In the genomic region with DNA sequence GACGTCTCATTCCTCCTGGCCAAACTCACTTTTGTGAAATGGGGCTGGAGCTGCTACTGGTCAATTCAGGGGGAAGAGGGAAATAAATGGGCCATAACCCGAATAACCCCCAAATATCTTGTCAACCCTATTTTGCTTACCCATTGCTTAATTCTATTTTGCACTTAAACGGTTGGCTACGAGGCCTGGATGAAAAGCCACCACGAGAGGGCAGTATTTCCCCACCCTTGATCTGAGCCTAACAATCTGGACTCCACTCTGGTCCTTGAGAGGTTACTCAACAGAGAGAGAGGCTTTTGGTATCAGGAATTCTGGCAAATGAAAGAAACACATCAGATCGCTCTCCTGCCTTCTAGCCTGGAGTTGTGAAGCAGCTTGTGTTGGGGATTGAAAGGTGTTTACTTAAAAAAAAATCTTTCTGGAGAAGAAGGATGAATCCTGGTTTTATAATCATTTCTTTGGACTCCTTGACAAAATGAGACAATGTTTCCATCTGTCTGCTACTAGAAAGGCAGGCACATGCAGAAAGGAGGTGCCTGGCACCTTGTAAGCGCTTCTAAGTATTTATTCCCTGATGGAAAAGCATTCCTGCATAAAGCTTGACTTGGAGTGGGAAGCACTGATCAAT, we compare ENCODE assay signal across 9 cellular contexts. TPM values are rescaled to one million over a fixed set of nuclear protein-coding genes. Genes with fewer than 3 reads are reported as not detected.
A peak's percentile ranks its signal among the peaks of the same experiment; 100 is the strongest.
DNase-seq lines count a peak whose midpoint lies in the region; ATAC-seq and TF ChIP-seq lines count a peak whose summit lies in the region.
"Had no signal": no experiment of that assay in that cellular context is flagged by ENCODE, and none has a peak within 500 bp of the region (broad histone marks: within the 10 kb centered on the region; RNA-seq: fewer than 3 reads in every experiment).

No MANE protein-coding gene starts in this region.

- H2BK120ac ChIP-seq in IMR-90 (ENCODE audit: low read depth, low read length), result no peak overlapping the region

- H3K27ac ChIP-seq in IMR-90 (ENCODE audit: insufficient read depth, low read length), result no peak overlapping the region
- no peak overlapping the region for H3K27ac ChIP-seq in OCI-LY7 (ENCODE audit: low read depth, low read length, poor library complexity, severe bottlenecking)
- H3K27ac ChIP-seq in esophagus muscularis mucosa (replicated peaks in 1 of 4), result no peak overlapping the region
- no peak overlapping the region for H3K27ac ChIP-seq in stomach

- H2AFZ ChIP-seq in IMR-90 (replicated peaks; ENCODE audit: low read length, poor library complexity) (no peak overlapping the region), OCI-LY7 (ENCODE audit: low read length) (no peak overlapping the region)

- peaks cover 7% of the 10 kb centered on the region; the same call in 1 of the 2 replicates for H3K27me3 ChIP-seq in IMR-90 (ENCODE audit: control insufficient read depth, insufficient read depth, low read length)
- H3K27me3 ChIP-seq in esophagus muscularis mucosa, result peaks cover 0 to 41% (median 0%) of the 10 kb centered on the region in 4 donors
- peaks cover 0 to 50% (median 5%) of the 10 kb centered on the region in 3 donors for H3K27me3 ChIP-seq in stomach

- H4K20me1 ChIP-seq in IMR-90 (ENCODE audit: insufficient read depth, low read length) (no peaks in the 10 kb centered on the region), OCI-LY7 (ENCODE audit: insufficient read depth, low read length) (no peaks in the 10 kb centered on the region)

- no peak overlapping the region for H2AK5ac ChIP-seq in IMR-90 (ENCODE audit: low read depth, low read length)

- TF ChIP-seq RAD21 in IMR-90 (IDR thresholded peaks at IDR 0.05; ENCODE audit: low read length), result peak; percentile 79

- no peak overlapping the region for H2BK20ac ChIP-seq in IMR-90 (ENCODE audit: low read depth, low read length)

- no peak overlapping the region for H3K18ac ChIP-seq in IMR-90 (ENCODE audit: low read depth, low read length)

- no peak overlapping the region for H3K27ac Mint-ChIP-seq in nephron
- H3K27ac Mint-ChIP-seq: activated naive CD8-positive, alpha-beta T cell had no signal

- dilution Hi-C loops in IMR-90 (cut with HindIII; ENCODE audit: low sequenced_read_pairs, unreplicated experiment), result no loop called here

- H3K9me3 ChIP-seq in IMR-90 (ENCODE audit: control insufficient read depth, insufficient read depth, low read length) (no peaks in the 10 kb centered on the region), OCI-LY7 (ENCODE audit: low read length) (no peaks in the 10 kb centered on the region), esophagus muscularis mucosa (no peaks in the 10 kb centered on the region), stomach (no peaks in the 10 kb centered on the region)

- BruUV-seq in IMR-90 (replicated peaks; lab: Mats Ljungman, UMichigan) (no TSS peak), OCI-LY7 (replicated peaks; lab: Mats Ljungman, UMichigan) (no TSS peak)

- H3K36me3 Mint-ChIP-seq in nephron (ENCODE audit: low read depth), result no peaks in the 10 kb centered on the region
- H3K36me3 Mint-ChIP-seq: activated naive CD8-positive, alpha-beta T cell had no signal

- H3K4me1 Mint-ChIP-seq in nephron, result no peaks in the 10 kb centered on the region

- H3K27me3 Mint-ChIP-seq in nephron (ENCODE audit: low read depth), result peaks cover 64% of the 10 kb centered on the region

- no peaks in the 10 kb centered on the region for H3K79me2 ChIP-seq in OCI-LY7 (ENCODE audit: insufficient read depth, low read depth, low read length)

- H2BK15ac ChIP-seq in IMR-90 (ENCODE audit: low read depth, low read length), result no peak overlapping the region

- H3K4me3 ChIP-seq in IMR-90 (ENCODE audit: insufficient read depth, low read depth, low read length) (no peak overlapping the region), OCI-LY7 (ENCODE audit: low read depth, low read length, poor library complexity, severe bottlenecking) (no peak overlapping the region), esophagus muscularis mucosa (no peak overlapping the region), stomach (no peak overlapping the region)

- no peak overlapping the region for H3K56ac ChIP-seq in IMR-90 (ENCODE audit: extremely low read depth, insufficient read depth, low read length)

- H4K91ac ChIP-seq in IMR-90 (ENCODE audit: insufficient read depth, low read depth, low read length), result no peak overlapping the region

- no peaks in the 10 kb centered on the region for H3K9me2 ChIP-seq in OCI-LY7 (ENCODE audit: insufficient read depth, low read length)

- TF ChIP-seq CTCF in IMR-90 (conservative IDR thresholded peaks at IDR 0.05; ENCODE audit: low read depth, low read length) (peak; percentile 92), OCI-LY7 (conservative IDR thresholded peaks at IDR 0.05; ENCODE audit: low read length) (peak; percentile 94), esophagus muscularis mucosa (IDR thresholded peaks at IDR 0.05) (peak; percentile 80 to 92 (median 83)), nephron (IDR thresholded peaks at IDR 0.05; ENCODE audit: unreplicated experiment in 3 of 3) (peak; percentile 83 to 88 (median 83)), stomach (IDR thresholded peaks at IDR 0.05) (peak in 5 of 7 experiments; percentile 72 to 87 (median 80))

- intact Hi-C loops in IMR-90 (cut with micrococcal nuclease), result loop anchor here (1.0 to 2.0 kb wide), 4 partner anchors 187 to 638 kb away; no protein-coding TSS in a partner anchor
- intact Hi-C loops in OCI-LY7 (cut with micrococcal nuclease; ENCODE audit: unreplicated experiment), result loop anchor here (10.0 kb wide), 1 partner anchor 622 kb away; no protein-coding TSS in a partner anchor
- intact Hi-C loops in esophagus muscularis mucosa (cut with DNase I), result loop anchor here (2.0 kb wide), 1 partner anchor 620 kb away; no protein-coding TSS in a partner anchor
- intact Hi-C loops in stomach (cut with DNase I; ENCODE audit: low total_unique reads), result loop anchor here (5.0 kb wide), 1 partner anchor 625 kb away; no protein-coding TSS in a partner anchor

- H3K9me1 ChIP-seq in IMR-90 (ENCODE audit: insufficient read depth, low read length), result no peaks in the 10 kb centered on the region

- H2BK5ac ChIP-seq in IMR-90 (ENCODE audit: low read depth, low read length, poor library complexity, severe bottlenecking), result no peak overlapping the region

- no peaks in the 10 kb centered on the region for H3K79me1 ChIP-seq in IMR-90 (ENCODE audit: low read depth in 1 of 2, low read length in 2 of 2)

- TF ChIP-seq POLR2A in IMR-90 (IDR thresholded peaks at IDR 0.05; ENCODE audit: low read depth, low read length) (no peak), esophagus muscularis mucosa (IDR thresholded peaks at IDR 0.05; ENCODE audit: low read depth) (no peak), stomach (IDR thresholded peaks at IDR 0.05) (no peak)

- ATAC-seq in IMR-90 (ENCODE audit: low read depth), result peak; percentile 97
- ATAC-seq in GM21381 (IDR thresholded peaks at IDR 0.05; ENCODE audit: unreplicated experiment), result no peak

- H3K4ac ChIP-seq in IMR-90 (ENCODE audit: low read depth, low read length), result no peak overlapping the region

- CTCF ChIA-PET in IMR-90 (lab: Yijun Ruan, JAX) (interaction anchor here (2.3 kb wide), 1 partner anchor 624 kb away, joined by 8 read pairs; no protein-coding TSS in a partner anchor), OCI-LY7 (lab: Charles Lee; ENCODE audit: unreplicated experiment) (no interaction called here)

- DNase-seq in DMS53 treated with DMSO at 0.1 percent for 48 hours (lab: John Stamatoyannopoulos, UW; ENCODE audit: unreplicated experiment), result peak; percentile 81
- peak; percentile 71 for DNase-seq in IMR-90
- DNase-seq in OCI-LY7 (ENCODE audit: low spot score), result peak; percentile 62
- DNase-seq in activated T-cell treated with anti-CD3 and anti-CD28 coated beads for 48 hours (ENCODE audit: low read depth), result peak; percentile 41
- no peak for DNase-seq in esophagus muscularis mucosa (ENCODE audit: extremely low spot score)
- peak; percentile 74 for DNase-seq in stomach

- POLR2A ChIA-PET in IMR-90 (lab: Charles Lee; ENCODE audit: unreplicated experiment), result no interaction called here
- POLR2A ChIA-PET in OCI-LY7 (lab: Charles Lee), result no interaction called here

- H3K4me2 ChIP-seq in IMR-90 (ENCODE audit: low read depth, low read length) (no peak overlapping the region), OCI-LY7 (ENCODE audit: low read length) (no peak overlapping the region)

- H3K23ac ChIP-seq in IMR-90 (ENCODE audit: low read depth, low read length), result no peak overlapping the region

- H3K9me3 Mint-ChIP-seq in nephron, result no peaks in the 10 kb centered on the region

- no CpG with 5 or more reads among the region's 7 CpGs for WGBS in IMR-90 (ENCODE audit: extremely low coverage in 2 of 2, insufficient read length in 1 of 2), 2 experiments
- 11% methylated on average over 7 of the region's 7 CpGs for WGBS in esophagus muscularis mucosa
- WGBS in stomach, 5 donors, result 15 to 19% (median 16%) methylated on average over 7 of the region's 7 CpGs

- TF ChIP-seq EP300 in esophagus muscularis mucosa (IDR thresholded peaks at IDR 0.05) (no peak), stomach (IDR thresholded peaks at IDR 0.05) (no peak)

- no peak overlapping the region for H4K5ac ChIP-seq in IMR-90 (ENCODE audit: low read depth, low read length)

- no peak overlapping the region for H3K4me3 Mint-ChIP-seq in nephron
- H3K4me3 Mint-ChIP-seq: activated naive CD8-positive, alpha-beta T cell had no signal

- no peak overlapping the region for H4K8ac ChIP-seq in IMR-90 (ENCODE audit: low read depth in 2 of 2, low read length in 2 of 2)

- no peak overlapping the region for H3K9ac ChIP-seq in IMR-90 (ENCODE audit: low read depth, low read length)

- H3K14ac ChIP-seq in IMR-90 (replicated peaks; ENCODE audit: low read depth, low read length), result no peak overlapping the region

- H3K4me1 ChIP-seq in IMR-90 (ENCODE audit: control insufficient read depth, insufficient read depth, low read length) (no peaks in the 10 kb centered on the region), OCI-LY7 (ENCODE audit: insufficient read depth, low read length, poor library complexity, severe bottlenecking) (no peaks in the 10 kb centered on the region), esophagus muscularis mucosa (peaks cover 0 to 8% (median 3%) of the 10 kb centered on the region in 4 donors), stomach (no peaks in the 10 kb centered on the region)

- H3K36me3 ChIP-seq in IMR-90 (ENCODE audit: control insufficient read depth, insufficient read depth, low read length) (no peaks in the 10 kb centered on the region), OCI-LY7 (ENCODE audit: insufficient read depth, low read length) (no peaks in the 10 kb centered on the region), esophagus muscularis mucosa (no peaks in the 10 kb centered on the region), stomach (no peaks in the 10 kb centered on the region)

- in situ Hi-C loops in IMR-90 (cut with MboI; ENCODE audit: low sequenced_read_pairs), result loop anchor here (5.0 kb wide), 1 partner anchor 625 kb away; no protein-coding TSS in a partner anchor

- no peak overlapping the region for H2AK9ac ChIP-seq in IMR-90 (replicated peaks; ENCODE audit: low read depth, low read length, poor library complexity)

RNA-seq across cellular contexts. Expression of a gene that starts 22.4 kb away (rescaled TPM):
- total RNA-seq in IMR-90 (2012; rRNA removed) (56.6 and 61.7 TPM in 2 replicates), OCI-LY7 (2022) (34.4 and 42.2 TPM in 2 replicates), esophagus muscularis mucosa (10 to 100 TPM; 40.7 to 92.5 (median 70.2) TPM), stomach (100 to 1,000 TPM in 1 of 5 donors, 10 to 100 TPM in 4; 21.0 to 494 (median 70.4) TPM)
- polyA plus RNA-seq in IMR-90 (2012; rRNA removed) (37.6 and 43.6 TPM in 2 replicates), stomach (10 to 100 TPM in 2 of 3 donors, 1 to 10 TPM in 1; 7.4 to 12.7 (median 11.0) TPM)
- 21.5 and 38.1 TPM in 2 replicates for polyA plus RNA-seq in IMR-90 (2012; cell fraction: cytosol; rRNA removed)
- 24.4 and 28.8 TPM in 2 replicates for polyA plus RNA-seq in IMR-90 (2012; cell fraction: nucleus; rRNA removed; ENCODE audit: low replicate concordance)
- total RNA-seq in OCI-LY7 (2014; rRNA removed; shearing (Covaris generic)), result 60.8 and 94.5 TPM in 2 replicates
